7 cellular contexts compared by ENCODE assay signal in the genomic region with DNA sequence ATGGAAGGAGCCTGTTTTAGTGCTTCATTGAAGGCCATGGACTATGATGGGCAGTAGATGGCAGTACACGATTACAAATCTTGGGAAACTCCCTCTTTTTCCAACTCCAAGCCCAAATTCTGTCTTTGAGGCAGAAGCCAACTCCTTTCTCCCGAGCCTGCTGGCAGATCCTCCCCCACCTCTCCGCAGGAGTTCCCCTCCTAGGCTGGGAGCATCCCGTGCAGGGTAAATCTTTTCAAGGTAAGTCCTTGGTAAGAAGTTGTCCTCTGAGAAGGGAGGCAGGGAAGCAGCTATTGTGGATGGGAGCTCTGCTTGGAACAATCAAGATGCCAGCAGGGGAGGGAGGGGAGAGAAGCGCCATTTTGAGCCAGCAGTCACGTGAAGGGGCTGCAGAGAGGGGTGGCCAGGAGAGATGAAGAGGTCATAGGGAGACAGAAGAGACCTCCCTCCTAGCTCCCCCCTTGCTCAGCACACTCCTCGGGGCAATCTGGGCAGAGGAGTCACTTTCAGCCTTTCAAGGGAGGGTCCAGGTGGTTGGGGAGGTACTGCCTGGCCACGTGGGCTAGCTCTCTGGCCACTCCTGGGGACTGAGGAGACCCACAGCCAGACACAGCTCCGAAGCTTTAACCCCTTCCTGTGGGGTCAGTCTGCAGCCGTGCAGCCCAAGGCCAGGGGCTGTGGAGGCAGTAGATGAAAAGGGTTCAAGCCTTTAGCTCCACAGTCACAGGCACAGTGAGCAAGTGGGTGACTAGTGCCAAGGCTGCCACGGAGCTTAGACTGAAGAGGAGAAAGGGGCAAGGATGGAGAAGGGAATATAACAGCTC. TPM values are rescaled to one million over a fixed set of nuclear protein-coding genes. Genes with fewer than 3 reads are reported as not detected.
DNase-seq lines count a peak whose midpoint lies in the region; TF ChIP-seq lines count a peak whose summit lies in the region.

No MANE protein-coding gene starts in this region.

- peak overlapping the region; percentile 96 for H2BK5ac ChIP-seq in mesendoderm (ENCODE audit: low read length)

- no CpG with 5 or more reads among the region's 11 CpGs for whole genome bisulfite sequencing in mesendoderm (ENCODE audit: extremely low coverage, insufficient coverage, low lambda C conversion rate)
- 14% methylated on average over 11 of the region's 11 CpGs for WGBS in urinary bladder

- TF ChIP-seq POLR2A in erythroblast (IDR thresholded peaks at IDR 0.05; ENCODE audit: low read length), result no peak

- H3K79me2 ChIP-seq in mesendoderm (ENCODE audit: control insufficient read depth, insufficient read depth, low read length), result no peaks in the 10 kb centered on the region

- in situ Hi-C loops in GM13976 (cut with MboI; ENCODE audit: low sequenced_read_pairs, unreplicated experiment), result loop anchor here (25.0 kb wide), 1 partner anchor 508 kb away; no protein-coding TSS in a partner anchor

- H3K4ac ChIP-seq in mesendoderm (ENCODE audit: low read depth, low read length), result peak overlapping the region; percentile 82

- no peaks in the 10 kb centered on the region for H3K27me3 ChIP-seq in mesendoderm (ENCODE audit: insufficient read depth, low read length, poor library complexity)

- DNase-seq in GM13976 (ENCODE audit: low spot score) (peak; percentile 48), MV-4-11 (lab: John Stamatoyannopoulos, UW) (peak; percentile 22), SK-N-DZ (ENCODE audit: low spot score) (peak; percentile 89), erythroblast (lab: John Stamatoyannopoulos, UW) (peak; percentile 23 to 58), mesendoderm (peak; percentile 97)
- DNase-seq in activated naive CD4-positive, alpha-beta T cell (lab: John Stamatoyannopoulos, UW), result no peak

- peak overlapping the region; percentile 96 for H4K5ac ChIP-seq in mesendoderm (ENCODE audit: low read length)

- H3K4me2 ChIP-seq in mesendoderm (ENCODE audit: low read length), result peak overlapping the region; percentile 98

- peak overlapping the region; percentile 94 for H3K9ac ChIP-seq in mesendoderm (ENCODE audit: low read length)

- no peak overlapping the region for H3K23ac ChIP-seq in mesendoderm (ENCODE audit: low read length)

- H2BK120ac ChIP-seq in mesendoderm (ENCODE audit: low read depth, low read length), result no peak overlapping the region

- no peak overlapping the region for H2AK5ac ChIP-seq in mesendoderm (ENCODE audit: low read length)

- H3K56ac ChIP-seq in mesendoderm (ENCODE audit: low read length), result peak overlapping the region; percentile 93

- no peak overlapping the region for H4K8ac ChIP-seq in mesendoderm (ENCODE audit: low read depth, low read length)

- H3K4me3 ChIP-seq in mesendoderm (ENCODE audit: low read length) (peak overlapping the region; percentile 79), urinary bladder (ENCODE audit: low read depth, low read length) (peak overlapping the region; percentile 30)

- no peaks in the 10 kb centered on the region for H3K4me1 ChIP-seq in mesendoderm (ENCODE audit: control insufficient read depth, low read depth, low read length)
- H3K4me1 ChIP-seq in urinary bladder (ENCODE audit: insufficient read depth), result no peaks in the 10 kb centered on the region

- H3K18ac ChIP-seq in mesendoderm (ENCODE audit: low read length), result peak overlapping the region; percentile 33

- H3K79me1 ChIP-seq in mesendoderm (ENCODE audit: low read length), result no peaks in the 10 kb centered on the region

- H3K27ac ChIP-seq in mesendoderm (ENCODE audit: low read depth, low read length) (peak overlapping the region; percentile 33), urinary bladder (ENCODE audit: low read depth) (peak overlapping the region; percentile 72)

- H3K36me3 ChIP-seq in mesendoderm (ENCODE audit: control insufficient read depth, insufficient read depth, low read length) (no peaks in the 10 kb centered on the region), urinary bladder (ENCODE audit: insufficient read depth) (no peaks in the 10 kb centered on the region)

- no peak overlapping the region for H2BK15ac ChIP-seq in mesendoderm (replicated peaks; ENCODE audit: low read depth)

- peak; percentile 35 for TF ChIP-seq CTCF in GM13976 (IDR thresholded peaks at IDR 0.05; ENCODE audit: borderline replicate concordance, control extremely low read depth, extremely low read depth, insufficient read depth, missing control alignments)

RNA-seq across cellular contexts. Expression of a gene that starts 9.6 kb away (rescaled TPM):
- 17.6 and 39.0 TPM in 2 replicates for polyA plus RNA-seq in SK-N-DZ (2014; cell fraction: cytosol; rRNA removed)
- 10.7 and 23.5 TPM in 2 replicates for polyA plus RNA-seq in SK-N-DZ (2014; cell fraction: nucleus; rRNA removed)
- polyA plus RNA-seq in mesendoderm (2013, experiment 1 of 2), result 10.7 TPM
- 10.7 TPM for polyA plus RNA-seq in mesendoderm (2013, experiment 2 of 2)
- 40.5 TPM for total RNA-seq in urinary bladder
- 25.6 TPM for polyA plus RNA-seq in urinary bladder

RNA-seq across cellular contexts. Expression of a gene that starts 51.5 kb away (rescaled TPM):
- polyA plus RNA-seq in SK-N-DZ (2014; cell fraction: cytosol; rRNA removed), result not detected in 2 replicates
- not detected in 2 replicates for polyA plus RNA-seq in SK-N-DZ (2014; cell fraction: nucleus; rRNA removed)
- polyA plus RNA-seq in mesendoderm (2013, experiment 1 of 2), result not detected
- polyA plus RNA-seq in mesendoderm (2013, experiment 2 of 2), result not detected
- 48.2 TPM for total RNA-seq in urinary bladder
- polyA plus RNA-seq in urinary bladder, result 37.6 TPM

Comparison
In these comparisons a context has a peak if more than half of its experiments do, and no peak if none do; other contexts are left out.
1. DNase-seq: peak in GM13976 (single experiment), MV-4-11 (single experiment), SK-N-DZ (single experiment), erythroblast (2 of 2) and mesendoderm (single experiment); none in activated naive CD4-positive, alpha-beta T cell (0 of 4).